ENCODE assay signal across 7 cellular contexts in genomic region chr2:27133905-27134780, GRCh38. TPM values are rescaled to one million over a fixed set of nuclear protein-coding genes. Genes with fewer than 3 reads are reported as not detected.
DNase-seq lines count a peak whose midpoint lies in the region; ATAC-seq and TF ChIP-seq lines count a peak whose summit lies in the region.

Gene PREB, minus strand, starts transcription at chr2:27134636. Its CDS starts 215 bp downstream, at chr2:27134421.

- peak; percentile 72 for DNase-seq in NCI-H2029 treated with DMSO at 0.1 percent for 48 hours (lab: John Stamatoyannopoulos, UW)
- peak; percentile 97 for DNase-seq in T-helper 9 cell
- DNase-seq in astrocyte of the cerebellum (ENCODE audit: low read depth) = peak; percentile 85
- DNase-seq in hepatocyte (ENCODE audit: low spot score) = peak; percentile 99
- peak; percentile 95 for DNase-seq in retina

- no peaks in the 10 kb centered on the region for H3K9me3 ChIP-seq in hepatocyte (ENCODE audit: low read depth)

- peak within 1 kb of the TSS; percentile 86 for H2AFZ ChIP-seq in hepatocyte

- H3K4me3 ChIP-seq in astrocyte of the cerebellum (ENCODE audit: low read depth, low read length) (peak within 1 kb of the TSS; percentile 92), hepatocyte (peak within 1 kb of the TSS; percentile 91)

- no peaks in the 10 kb centered on the region for H3K36me3 ChIP-seq in hepatocyte (replicated peaks; ENCODE audit: insufficient read depth, low read depth)

- peak within 1 kb of the TSS; percentile 74 for H3K27ac ChIP-seq in hepatocyte

- in situ Hi-C loops in astrocyte of the cerebellum (cut with HindIII; ENCODE audit: low sequenced_read_pairs) = no loop called here

- peaks cover 19% of the 10 kb centered on the region for H3K79me2 ChIP-seq in hepatocyte

- H4K20me1 ChIP-seq in hepatocyte (ENCODE audit: insufficient read depth, poor library complexity, severe bottlenecking) = peaks cover 9% of the 10 kb centered on the region

- no peaks in the 10 kb centered on the region for H3K9me2 ChIP-seq in hepatocyte (replicated peaks; ENCODE audit: insufficient read depth)

- no peaks in the 10 kb centered on the region for H3K27me3 ChIP-seq in hepatocyte

- ATAC-seq in GM18502 (IDR thresholded peaks at IDR 0.05; ENCODE audit: poor library complexity, unreplicated experiment) (peak; percentile 89), HG02973 (IDR thresholded peaks at IDR 0.05; ENCODE audit: unreplicated experiment) (peak; percentile 74)

- peak within 1 kb of the TSS; percentile 87 for H3K4me2 ChIP-seq in hepatocyte

- H3K4me1 ChIP-seq in hepatocyte (ENCODE audit: insufficient read depth) = peaks cover 10% of the 10 kb centered on the region

- TF ChIP-seq CTCF in astrocyte of the cerebellum (IDR thresholded peaks at IDR 0.05; ENCODE audit: low read depth, low read length, missing control alignments) (peak; percentile 62), hepatocyte (IDR thresholded peaks at IDR 0.05; ENCODE audit: poor library complexity) (peak; percentile 37)

- WGBS in hepatocyte (ENCODE audit: low lambda C conversion rate, missing lambda C conversion rate) = 1% methylated on average over 77 of the region's 86 CpGs

RNA-seq across cellular contexts. Expression of gene PREB, which starts in this region (rescaled TPM):
- 69.2 and 69.6 TPM in 2 replicates for total RNA-seq in hepatocyte
- 71.7 and 90.3 TPM in 2 replicates for polyA plus RNA-seq in hepatocyte

Comparison
In these comparisons a context has a peak if more than half of its experiments do, and no peak if none do; other contexts are left out.
1. Peak in every context shown above with its lines: DNase-seq, ATAC-seq, H3K4me3 ChIP-seq and H3K27ac ChIP-seq.